1 cellular context compared by ENCODE assay signal in the genomic region with DNA sequence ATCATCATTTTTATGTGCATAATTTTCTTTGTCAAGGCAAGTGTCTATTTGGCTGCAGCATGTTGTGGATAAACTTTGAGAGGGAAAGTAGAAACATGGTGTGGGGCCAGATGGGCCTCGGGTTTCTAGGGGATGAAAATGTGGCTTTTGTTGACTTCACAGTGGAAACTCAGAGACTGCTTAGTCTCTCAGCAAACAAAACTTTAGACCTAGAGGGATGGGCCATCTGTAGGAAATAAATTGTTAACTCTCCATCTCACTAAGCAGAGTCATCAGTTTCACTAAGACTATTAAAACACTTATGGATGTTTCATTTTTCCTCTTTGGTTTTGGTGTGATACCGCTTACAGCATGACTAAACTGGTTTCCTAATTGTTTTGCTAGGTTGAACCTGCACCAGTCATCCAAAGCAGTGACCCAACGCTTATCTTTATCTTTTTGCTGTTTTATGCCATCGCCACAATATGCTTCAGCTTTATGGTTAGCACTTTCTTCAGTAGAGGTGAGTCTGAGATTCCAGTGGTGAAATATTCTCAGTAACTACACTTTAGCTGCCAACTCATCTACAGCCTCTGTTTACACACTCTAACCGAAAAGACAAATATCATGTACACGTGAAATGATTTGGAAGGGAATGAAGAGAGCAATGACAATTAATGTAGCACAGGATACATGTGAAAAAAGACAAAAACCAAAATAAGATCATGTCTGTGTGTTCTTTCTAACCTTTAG.
TF ChIP-seq lines count a peak whose summit lies in the region.

No MANE protein-coding gene starts in this region.

TF ChIP-seq in HepG2, 621 proteins besides CTCF, POLR2A, EP300 and RAD21 (continued from another document and continues in another):
- TF ChIP-seq SIX4 (CRISPR knock-in tag; IDR thresholded peaks at IDR 0.05): no peak; the same call in 1 of the 2 replicates
- TF ChIP-seq ZNF33B (CRISPR knock-in tag; IDR thresholded peaks at IDR 0.05): no peak
- no peak for TF ChIP-seq ZSCAN21 (CRISPR knock-in tag; IDR thresholded peaks at IDR 0.05; ENCODE audit: borderline replicate concordance)
- TF ChIP-seq SMYD3 (CRISPR knock-in tag; IDR thresholded peaks at IDR 0.05): peak; percentile 56; the same call in 1 of the 2 replicates
- TF ChIP-seq HNF4A (CRISPR knock-in tag; IDR thresholded peaks at IDR 0.05): peak; percentile 86
- TF ChIP-seq ZNF318 (CRISPR knock-in tag; IDR thresholded peaks at IDR 0.05): no peak
- no peak for TF ChIP-seq HIC2 (CRISPR knock-in tag; IDR thresholded peaks at IDR 0.05; ENCODE audit: low read depth)
- TF ChIP-seq MYC (CRISPR knock-in tag; IDR thresholded peaks at IDR 0.05; ENCODE audit: borderline replicate concordance): no peak
- TF ChIP-seq ZNF263 (CRISPR knock-in tag; IDR thresholded peaks at IDR 0.05): no peak
- TF ChIP-seq RNF2 (conservative IDR thresholded peaks at IDR 0.05; ENCODE audit: low read depth): no peak
- TF ChIP-seq PRPF4 (IDR thresholded peaks at IDR 0.05; ENCODE audit: low read depth, low read length, poor library complexity, severe bottlenecking): no peak
- TF ChIP-seq JARID2 (CRISPR knock-in tag; IDR thresholded peaks at IDR 0.05; ENCODE audit: insufficient replicate concordance): no peak
- TF ChIP-seq, protein P1, sequence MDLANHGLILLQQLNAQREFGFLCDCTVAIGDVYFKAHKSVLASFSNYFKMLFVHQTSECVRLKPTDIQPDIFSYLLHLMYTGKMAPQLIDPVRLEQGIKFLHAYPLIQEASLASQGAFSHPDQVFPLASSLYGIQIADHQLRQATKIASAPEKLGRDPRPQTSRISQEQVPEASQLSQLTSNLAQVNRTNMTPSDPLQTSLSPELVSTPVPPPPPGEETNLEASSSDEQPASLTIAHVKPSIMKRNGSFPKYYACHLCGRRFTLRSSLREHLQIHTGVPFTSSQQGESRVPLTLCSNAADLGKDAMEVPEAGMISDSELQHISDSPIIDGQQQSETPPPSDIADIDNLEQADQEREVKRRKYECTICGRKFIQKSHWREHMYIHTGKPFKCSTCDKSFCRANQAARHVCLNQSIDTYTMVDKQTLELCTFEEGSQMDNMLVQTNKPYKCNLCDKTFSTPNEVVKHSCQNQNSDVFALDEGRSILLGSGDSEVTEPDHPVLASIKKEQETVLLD (CRISPR knock-in tag; IDR thresholded peaks at IDR 0.05; ENCODE audit: low read depth): no peak
- no peak for TF ChIP-seq ZNF138 (CRISPR knock-in tag; IDR thresholded peaks at IDR 0.05; ENCODE audit: low read depth)
- no peak for TF ChIP-seq ATF3 (CRISPR knock-in tag; IDR thresholded peaks at IDR 0.05)
- TF ChIP-seq SMAD1 (CRISPR knock-in tag; IDR thresholded peaks at IDR 0.05; ENCODE audit: borderline replicate concordance, low read depth): no peak
- no peak for TF ChIP-seq SNAPC2 (CRISPR knock-in tag; IDR thresholded peaks at IDR 0.05)
- no peak for TF ChIP-seq NR2F6 (IDR thresholded peaks at IDR 0.05)
- TF ChIP-seq NR2F6 (CRISPR knock-in tag; IDR thresholded peaks at IDR 0.05): no peak; the same call in 1 of the 2 replicates
- TF ChIP-seq ZNF142 (CRISPR knock-in tag; IDR thresholded peaks at IDR 0.05): no peak
- TF ChIP-seq MAFF (IDR thresholded peaks at IDR 0.05; ENCODE audit: low read depth, low read length): no peak
- TF ChIP-seq, protein P2, sequence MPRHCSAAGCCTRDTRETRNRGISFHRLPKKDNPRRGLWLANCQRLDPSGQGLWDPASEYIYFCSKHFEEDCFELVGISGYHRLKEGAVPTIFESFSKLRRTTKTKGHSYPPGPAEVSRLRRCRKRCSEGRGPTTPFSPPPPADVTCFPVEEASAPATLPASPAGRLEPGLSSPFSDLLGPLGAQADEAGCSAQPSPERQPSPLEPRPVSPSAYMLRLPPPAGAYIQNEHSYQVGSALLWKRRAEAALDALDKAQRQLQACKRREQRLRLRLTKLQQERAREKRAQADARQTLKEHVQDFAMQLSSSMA (CRISPR knock-in tag; IDR thresholded peaks at IDR 0.05): no peak
- no peak for TF ChIP-seq SRF (IDR thresholded peaks at IDR 0.05; ENCODE audit: low read depth, low read length)
- no peak for TF ChIP-seq ZNF468 (CRISPR knock-in tag; IDR thresholded peaks at IDR 0.05)
- no peak for TF ChIP-seq ZNF569 (CRISPR knock-in tag; IDR thresholded peaks at IDR 0.05; ENCODE audit: borderline replicate concordance)
- TF ChIP-seq, protein P3, sequence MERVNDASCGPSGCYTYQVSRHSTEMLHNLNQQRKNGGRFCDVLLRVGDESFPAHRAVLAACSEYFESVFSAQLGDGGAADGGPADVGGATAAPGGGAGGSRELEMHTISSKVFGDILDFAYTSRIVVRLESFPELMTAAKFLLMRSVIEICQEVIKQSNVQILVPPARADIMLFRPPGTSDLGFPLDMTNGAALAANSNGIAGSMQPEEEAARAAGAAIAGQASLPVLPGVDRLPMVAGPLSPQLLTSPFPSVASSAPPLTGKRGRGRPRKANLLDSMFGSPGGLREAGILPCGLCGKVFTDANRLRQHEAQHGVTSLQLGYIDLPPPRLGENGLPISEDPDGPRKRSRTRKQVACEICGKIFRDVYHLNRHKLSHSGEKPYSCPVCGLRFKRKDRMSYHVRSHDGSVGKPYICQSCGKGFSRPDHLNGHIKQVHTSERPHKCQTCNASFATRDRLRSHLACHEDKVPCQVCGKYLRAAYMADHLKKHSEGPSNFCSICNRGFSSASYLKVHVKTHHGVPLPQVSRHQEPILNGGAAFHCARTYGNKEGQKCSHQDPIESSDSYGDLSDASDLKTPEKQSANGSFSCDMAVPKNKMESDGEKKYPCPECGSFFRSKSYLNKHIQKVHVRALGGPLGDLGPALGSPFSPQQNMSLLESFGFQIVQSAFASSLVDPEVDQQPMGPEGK (CRISPR knock-in tag; IDR thresholded peaks at IDR 0.05): no peak
- no peak for TF ChIP-seq KDM3A (CRISPR knock-in tag; IDR thresholded peaks at IDR 0.05; ENCODE audit: low read depth)
- TF ChIP-seq ZFX (CRISPR knock-in tag; IDR thresholded peaks at IDR 0.05; ENCODE audit: low read depth): peak; percentile 56; the same call in 1 of the 2 replicates
- TF ChIP-seq JUND (CRISPR knock-in tag; IDR thresholded peaks at IDR 0.05): no peak
- no peak for TF ChIP-seq GATA4 (IDR thresholded peaks at IDR 0.05; ENCODE audit: borderline replicate concordance, low read depth)
- no peak for TF ChIP-seq ZNF121 (CRISPR knock-in tag; IDR thresholded peaks at IDR 0.05)
- no peak for TF ChIP-seq TOE1 (CRISPR knock-in tag; IDR thresholded peaks at IDR 0.05)
